Comparison of ENCODE assay signal across 8 cellular contexts in the genomic region with DNA sequence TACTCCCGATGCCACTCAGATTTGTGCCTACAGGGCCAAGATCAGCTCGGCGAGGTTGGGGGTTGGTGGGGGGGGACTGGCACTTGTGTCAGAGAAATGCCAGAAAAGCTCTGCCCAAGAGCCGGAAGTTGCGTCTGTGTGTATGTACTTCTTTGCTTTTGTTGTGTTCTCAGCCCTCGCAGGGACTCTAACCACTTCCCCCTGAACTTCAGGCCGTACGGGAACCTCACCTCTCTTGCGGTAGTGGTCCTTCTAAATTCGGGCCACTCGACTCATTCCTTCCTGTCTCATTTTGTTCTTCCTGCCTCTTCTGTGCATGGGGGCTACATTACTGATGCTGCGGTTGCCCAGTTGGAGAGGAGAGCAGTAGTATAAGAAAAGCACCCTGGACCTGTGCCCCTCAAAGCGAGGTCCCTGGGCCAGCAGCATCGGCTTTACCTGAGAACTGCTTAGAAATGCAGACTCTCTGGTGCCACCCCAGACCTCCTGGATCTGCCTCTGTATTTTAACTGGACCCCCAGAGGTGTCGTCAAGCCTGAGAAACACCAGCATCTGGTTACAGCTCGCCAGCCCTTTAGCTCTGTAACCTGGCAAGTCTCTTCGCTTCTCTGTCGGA.
DNase-seq lines count a peak whose midpoint lies in the region; ATAC-seq and TF ChIP-seq lines count a peak whose summit lies in the region.

No MANE protein-coding gene starts in this region.

- H3K4me3 ChIP-seq in OCI-LY1 (ENCODE audit: low read depth, low read length, poor library complexity, severe bottlenecking) (no peak overlapping the region), MM.1S (ENCODE audit: low read length) (no peak overlapping the region)

- peak overlapping the region; percentile 42 to 87 (median 70) for H3K27ac Mint-ChIP-seq in CD14-positive monocyte
- peak overlapping the region; percentile 95 for H3K27ac Mint-ChIP-seq in stimulated activated effector memory CD8-positive, alpha-beta T cell treated with anti-CD3 and anti-CD28 coated beads, Interleukin-12 subunit alpha, Interleukin-12 subunit beta, amount 100 ng/mL, for 72 hours

- peak; percentile 87 for ATAC-seq in GM21447 (IDR thresholded peaks at IDR 0.05; ENCODE audit: unreplicated experiment)
- peak; percentile 85 for ATAC-seq in stimulated activated effector memory CD8-positive, alpha-beta T cell treated with anti-CD3 and anti-CD28 coated beads, Interleukin-12 subunit alpha, Interleukin-12 subunit beta, amount 100 ng/mL, for 72 hours

- H3K9me3 Mint-ChIP-seq in CD14-positive monocyte, result peaks cover 0 to 4% (median 0%) of the 10 kb centered on the region in 7 donors
- H3K9me3 Mint-ChIP-seq in stimulated activated effector memory CD8-positive, alpha-beta T cell treated with anti-CD3 and anti-CD28 coated beads, Interleukin-12 subunit alpha, Interleukin-12 subunit beta, amount 100 ng/mL, for 72 hours, result no peaks in the 10 kb centered on the region

- peak overlapping the region; percentile 34 to 77 for H3K4me3 Mint-ChIP-seq in CD14-positive monocyte
- H3K4me3 Mint-ChIP-seq in stimulated activated effector memory CD8-positive, alpha-beta T cell treated with anti-CD3 and anti-CD28 coated beads, Interleukin-12 subunit alpha, Interleukin-12 subunit beta, amount 100 ng/mL, for 72 hours, result peak overlapping the region; percentile 64

- H3F3A ChIP-seq in OCI-LY1 (ENCODE audit: insufficient read depth, low read length) (no peaks in the 10 kb centered on the region), MM.1S (ENCODE audit: insufficient read depth, low read length) (no peaks in the 10 kb centered on the region)

- H3K4me2 ChIP-seq in OCI-LY1 (ENCODE audit: low read length) (peak overlapping the region; percentile 29; the same call in 1 of the 2 replicates), MM.1S (ENCODE audit: low read depth, low read length) (no peak overlapping the region)

- DNase-seq in CD14-positive monocyte (ENCODE audit: low spot score), result peak; percentile 44
- DNase-seq in activated naive CD4-positive, alpha-beta T cell treated with anti-CD3 and anti-CD28 coated beads, Interleukin-2, amount 50 U/mL, for 16 hours, result peak; percentile 18
- peak; percentile 7 to 58 for DNase-seq in stimulated activated effector memory CD8-positive, alpha-beta T cell treated with anti-CD3 and anti-CD28 coated beads, Interleukin-12 subunit alpha, Interleukin-12 subunit beta, amount 100 ng/mL, for 72 hours (ENCODE audit: low spot score in 2 of 2)
- no peak for DNase-seq in SW480 (ENCODE audit: low spot score)
- DNase-seq in ecto neural progenitor cell (ENCODE audit: low spot score), result no peak
- no peak for DNase-seq in MM.1S

- H3K9me2 ChIP-seq in OCI-LY1 (ENCODE audit: low read depth, low read length) (no peaks in the 10 kb centered on the region), MM.1S (replicated peaks; ENCODE audit: insufficient read depth, low read length) (no peaks in the 10 kb centered on the region)

- no peak for TF ChIP-seq CTCF in CD14-positive monocyte (IDR thresholded peaks at IDR 0.05)
- no peak for TF ChIP-seq CTCF in OCI-LY1 (IDR thresholded peaks at IDR 0.05; ENCODE audit: low read length)
- TF ChIP-seq CTCF in MM.1S (IDR thresholded peaks at IDR 0.05; ENCODE audit: low read length), result no peak

- H3K27me3 Mint-ChIP-seq in CD14-positive monocyte (ENCODE audit: low read depth in 3 of 3), result peaks cover 1 to 7% (median 2%) of the 10 kb centered on the region in 3 donors

- H3K27ac ChIP-seq in OCI-LY1 (ENCODE audit: low read depth, low read length, poor library complexity, severe bottlenecking) (no peak overlapping the region), MM.1S (ENCODE audit: low read length) (no peak overlapping the region)

- peaks cover 4% of the 10 kb centered on the region for H3K4me1 ChIP-seq in OCI-LY1 (ENCODE audit: insufficient read depth, low read length, severe bottlenecking)
- no peaks in the 10 kb centered on the region for H3K4me1 ChIP-seq in MM.1S (ENCODE audit: low read length)

- H3K36me3 ChIP-seq in OCI-LY1 (ENCODE audit: insufficient read depth, low read length), result no peaks in the 10 kb centered on the region
- no peaks in the 10 kb centered on the region for H3K36me3 ChIP-seq in MM.1S (replicated peaks; ENCODE audit: insufficient read depth, low read length)

- H3K27me3 ChIP-seq in OCI-LY1 (ENCODE audit: insufficient read depth, low read length), result no peaks in the 10 kb centered on the region
- no peaks in the 10 kb centered on the region for H3K27me3 ChIP-seq in MM.1S (replicated peaks; ENCODE audit: insufficient read depth, low read length)

- H3K9me3 ChIP-seq in OCI-LY1 (ENCODE audit: low read length) (no peaks in the 10 kb centered on the region), MM.1S (replicated peaks; ENCODE audit: insufficient read depth, low read length) (no peaks in the 10 kb centered on the region)

- intact Hi-C loops in CD14-positive monocyte (cut with micrococcal nuclease), result no loop called here

- no peaks in the 10 kb centered on the region for H3K36me3 Mint-ChIP-seq in CD14-positive monocyte
- H3K36me3 Mint-ChIP-seq in stimulated activated effector memory CD8-positive, alpha-beta T cell treated with anti-CD3 and anti-CD28 coated beads, Interleukin-12 subunit alpha, Interleukin-12 subunit beta, amount 100 ng/mL, for 72 hours, result no peaks in the 10 kb centered on the region

- H3K79me2 ChIP-seq in OCI-LY1 (ENCODE audit: insufficient read depth, low read length) (no peaks in the 10 kb centered on the region), MM.1S (ENCODE audit: low read length) (no peaks in the 10 kb centered on the region)

- no peak overlapping the region for H3K9ac ChIP-seq in OCI-LY1 (ENCODE audit: low read length)
- no peak overlapping the region for H3K9ac ChIP-seq in MM.1S (ENCODE audit: low read length)

- H3K4me1 Mint-ChIP-seq in CD14-positive monocyte, result peaks cover 21% of the 10 kb centered on the region
- H3K4me1 Mint-ChIP-seq in stimulated activated effector memory CD8-positive, alpha-beta T cell treated with anti-CD3 and anti-CD28 coated beads, Interleukin-12 subunit alpha, Interleukin-12 subunit beta, amount 100 ng/mL, for 72 hours, result peaks cover 20% of the 10 kb centered on the region

- no peaks in the 10 kb centered on the region for H4K20me1 ChIP-seq in OCI-LY1 (ENCODE audit: insufficient read depth, low read length)
- no peaks in the 10 kb centered on the region for H4K20me1 ChIP-seq in MM.1S (ENCODE audit: insufficient read depth, low read length)

- no peak overlapping the region for H2AFZ ChIP-seq in OCI-LY1 (ENCODE audit: low read length)
- no peak overlapping the region for H2AFZ ChIP-seq in MM.1S (ENCODE audit: low read length)

Comparison
In these comparisons a context has a peak if more than half of its experiments do, and no peak if none do; other contexts are left out.
1. DNase-seq: peak in CD14-positive monocyte (single experiment), activated naive CD4-positive, alpha-beta T cell treated with anti-CD3 and anti-CD28 coated beads, Interleukin-2, amount 50 U/mL, for 16 hours (single experiment) and stimulated activated effector memory CD8-positive, alpha-beta T cell treated with anti-CD3 and anti-CD28 coated beads, Interleukin-12 subunit alpha, Interleukin-12 subunit beta, amount 100 ng/mL, for 72 hours (2 of 2); none in SW480 (single experiment), ecto neural progenitor cell (single experiment) and MM.1S (single experiment).